In genomic region chr12:117564885-117565284, GRCh38 we compare ENCODE assay signal across 12 cellular contexts.
"Had no signal": no experiment of that assay in that cellular context is flagged by ENCODE, and none has a peak within 500 bp of the region (broad histone marks: within the 10 kb centered on the region; RNA-seq: fewer than 3 reads in every experiment).

No MANE protein-coding gene starts in this region.

- H3K4me3 ChIP-seq: esophagus muscularis mucosa, lung, pancreas, skin epidermis, thyroid gland had no signal

- H3K27ac ChIP-seq: esophagus muscularis mucosa, pancreas, skin epidermis had no signal

- H3K9me3 ChIP-seq: esophagus muscularis mucosa, pancreas, thyroid gland had no signal

- H3K4me1 ChIP-seq: esophagus muscularis mucosa, pancreas had no signal

- H3K36me3 ChIP-seq: esophagus muscularis mucosa, pancreas, thyroid gland had no signal

- H3K27me3 ChIP-seq: pancreas, thyroid gland had no signal

- DNase-seq: activated CD4-positive, alpha-beta T cell treated with anti-CD3 and anti-CD28 coated beads, Interleukin-2, amount 10 ng/mL, durations not matched to agents 7 days and 5 days; activated CD4-positive, CD25-positive, alpha-beta regulatory T cell; activated naive CD4-positive, alpha-beta T cell treated with anti-CD3 and anti-CD28 coated beads, Interleukin-2, amount 10 ng/mL, durations not matched to agents 7 days and 5 days; central memory CD4-positive, alpha-beta T cell; immature natural killer cell; left cardiac atrium; pancreas; T-helper 17 cell; thyroid gland had no signal

- ATAC-seq: left cardiac atrium, pancreas, T-helper 17 cell had no signal
